ENCODE assay signal across 15 cellular contexts in the genomic region with DNA sequence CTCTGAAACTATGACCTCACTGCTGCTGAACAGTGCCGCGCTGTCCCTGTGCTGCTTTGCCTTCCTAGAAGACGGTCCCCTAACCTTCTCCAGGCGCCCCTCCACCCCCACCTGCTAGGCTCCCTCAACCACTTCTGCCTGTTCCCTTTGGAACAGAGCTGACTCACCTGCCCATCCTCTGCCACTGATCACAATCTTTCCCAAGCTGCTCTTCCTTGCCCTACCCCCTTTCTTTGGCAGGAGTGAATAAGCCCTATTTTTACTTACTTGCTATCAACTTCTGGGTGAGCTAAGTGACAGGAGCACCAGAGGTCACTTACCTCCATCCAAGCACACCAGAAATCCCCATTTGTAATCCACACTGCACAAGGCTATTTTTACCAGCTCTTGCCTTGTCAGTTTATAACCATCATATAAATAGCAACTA.
DNase-seq lines count a peak whose midpoint lies in the region; ATAC-seq, FAIRE-seq and TF ChIP-seq lines count a peak whose summit lies in the region.
"Had no signal": no experiment of that assay in that cellular context is flagged by ENCODE, and none has a peak within 500 bp of the region (broad histone marks: within the 10 kb centered on the region; RNA-seq: fewer than 3 reads in every experiment).

No MANE protein-coding gene starts in this region.

- DNase-seq in LHCN-M2 (ENCODE audit: low read depth) (peak; percentile 44), colonic mucosa (peak; percentile 61), iris pigment epithelial cell (ENCODE audit: low read depth) (peak; percentile 11), small intestine (peak; percentile 74), mesenteric fat pad (ENCODE audit: low spot score) (no peak), AG20443 (ENCODE audit: low spot score) (no peak), NCI-H1417 treated with DMSO at 0.1 percent for 48 hours (lab: John Stamatoyannopoulos, UW) (no peak)
- DNase-seq: activated CD4-positive, alpha-beta memory T cell treated with anti-CD3 and anti-CD28 coated beads, Interleukin-2, amount 10 ng/mL, durations not matched to agents 7 days and 5 days; activated gamma-delta T cell treated with Interleukin-2 at 50 U/mL for 16 hours; CD8-positive, alpha-beta T cell; Kasumi-1; NCI-H2227 treated with DMSO at 0.1 percent for 48 hours; stimulated activated CD4-positive, alpha-beta T cell treated with anti-CD3 and anti-CD28 coated beads, Interleukin-4, amount 100 ng/mL, for 24 hours had no signal

- TF ChIP-seq CTCF in colonic mucosa (IDR thresholded peaks at IDR 0.05) = no peak

- H3K27ac ChIP-seq in colonic mucosa = peak overlapping the region; percentile 82
- peak overlapping the region; percentile 42 to 60 for H3K27ac ChIP-seq in small intestine (ENCODE audit: low read depth in 1 of 2, low read length in 1 of 2)

- no peak overlapping the region for H3K4me3 ChIP-seq in colonic mucosa
- H3K4me3 ChIP-seq in small intestine (ENCODE audit: low read depth in 1 of 2, low read length in 2 of 2) = no peak overlapping the region

- H3K27me3 ChIP-seq in colonic mucosa (no peaks in the 10 kb centered on the region), small intestine (ENCODE audit: control insufficient read depth in 2 of 2, insufficient read depth in 2 of 2, low read length in 2 of 2) (no peaks in the 10 kb centered on the region)

- intact Hi-C loops in colonic mucosa (cut with DNase I) = loop anchor here (2.0 kb wide), 1 partner anchor 57 kb away; no protein-coding TSS in a partner anchor

- ATAC-seq in GM18870 (IDR thresholded peaks at IDR 0.05; ENCODE audit: unreplicated experiment) = no peak
- ATAC-seq: CD8-positive, alpha-beta T cell; Panc1 had no signal

- no peaks in the 10 kb centered on the region for H3K9me3 ChIP-seq in colonic mucosa
- no peaks in the 10 kb centered on the region for H3K9me3 ChIP-seq in small intestine (ENCODE audit: control insufficient read depth, low read depth)

- 43 to 70% (median 50%) methylated on average over 4 of the region's 4 CpGs for WGBS in small intestine, 3 donors

- no peak for FAIRE-seq in small intestine (lab: Jason Lieb, UNC)

- peaks cover 14% of the 10 kb centered on the region for H3K36me3 ChIP-seq in colonic mucosa
- peaks cover 7 to 10% of the 10 kb centered on the region in 2 donors for H3K36me3 ChIP-seq in small intestine (ENCODE audit: control insufficient read depth in 2 of 2, insufficient read depth in 2 of 2, low read length in 2 of 2)

- H3K9ac ChIP-seq in colonic mucosa (ENCODE audit: low read depth in 2 of 2, low read length in 2 of 2) = peak overlapping the region in 1 of 2 donors; percentile 73

- H3K4me1 ChIP-seq in colonic mucosa (peaks cover 6% of the 10 kb centered on the region), small intestine (ENCODE audit: control insufficient read depth in 2 of 2, insufficient read depth in 1 of 2, low read depth in 1 of 2, low read length in 1 of 2) (no peaks in the 10 kb centered on the region)

Comparison
In these comparisons a context has a peak if more than half of its experiments do, and no peak if none do; other contexts are left out.
1. DNase-seq: peak in LHCN-M2 (single experiment), colonic mucosa (single experiment), iris pigment epithelial cell (single experiment) and small intestine (single experiment); none in mesenteric fat pad (single experiment), AG20443 (single experiment) and NCI-H1417 treated with DMSO at 0.1 percent for 48 hours (single experiment).